27 cellular contexts compared by ENCODE assay signal in genomic region chr3:128269131-128269775, GRCh38.
"Had no signal": no experiment of that assay in that cellular context is flagged by ENCODE, and none has a peak within 500 bp of the region (broad histone marks: within the 10 kb centered on the region; RNA-seq: fewer than 3 reads in every experiment).

No MANE protein-coding gene starts in this region.

- H3K4me3 ChIP-seq: ascending aorta, cardiac muscle cell, esophagus muscularis mucosa, heart left ventricle, left ventricle myocardium inferior, lung, ovary, psoas muscle, right atrium auricular region, testis, transverse colon had no signal

- H3K27ac Mint-ChIP-seq: activated CD4-positive, alpha-beta T cell treated with anti-CD3 and anti-CD28 coated beads for 36 hours; activated naive CD8-positive, alpha-beta T cell treated with anti-CD3 and anti-CD28 coated beads for 36 hours; activated T-helper 2 cell treated with anti-CD3 and anti-CD28 coated beads, Interferon-gamma antibody, Interleukin-2, Interleukin-4, amounts not matched to agents 10 μg/mL and 5 μg/mL and 100 μg/mL, durations not matched to agents 14 hours and 24 hours and 36 hours; brain; T-helper 2 cell treated with Interferon-gamma antibody and Interleukin-4, amounts not matched to agents 5 μg/mL and 100 μg/mL, for 36 hours had no signal

- H3K27me3 Mint-ChIP-seq: activated CD4-positive, alpha-beta T cell treated with anti-CD3 and anti-CD28 coated beads for 36 hours; activated naive CD8-positive, alpha-beta T cell treated with anti-CD3 and anti-CD28 coated beads for 36 hours; brain had no signal

- H3K4me1 ChIP-seq: ascending aorta, foreskin keratinocyte, psoas muscle, testis, transverse colon had no signal

- H3K27me3 ChIP-seq: ascending aorta, cardiac muscle cell, esophagus muscularis mucosa, foreskin keratinocyte, heart left ventricle, neutrophil, ovary, right atrium auricular region, testis, transverse colon had no signal

- FAIRE-seq: islet of Langerhans, urothelium cell line had no signal

- H3K36me3 ChIP-seq: cardiac muscle cell, ovary, transverse colon had no signal

- H3K4me3 Mint-ChIP-seq: activated CD4-positive, alpha-beta T cell treated with anti-CD3 and anti-CD28 coated beads for 36 hours; activated naive CD8-positive, alpha-beta T cell treated with anti-CD3 and anti-CD28 coated beads for 36 hours; brain; nephron; T-helper 2 cell treated with Interferon-gamma antibody and Interleukin-4, amounts not matched to agents 5 μg/mL and 100 μg/mL, for 36 hours had no signal

- H3K27ac ChIP-seq: ascending aorta, cardiac muscle cell, esophagus muscularis mucosa, foreskin keratinocyte, heart left ventricle, left ventricle myocardium inferior, neutrophil, ovary, psoas muscle, right atrium auricular region, testis, transverse colon had no signal

- H3K9me3 Mint-ChIP-seq: activated naive CD8-positive, alpha-beta T cell treated with anti-CD3 and anti-CD28 coated beads for 36 hours; activated T-helper 2 cell treated with anti-CD3 and anti-CD28 coated beads, Interferon-gamma antibody, Interleukin-2, Interleukin-4, amounts not matched to agents 10 μg/mL and 5 μg/mL and 100 μg/mL, durations not matched to agents 14 hours and 24 hours and 36 hours; brain; nephron; T-helper 2 cell treated with Interferon-gamma antibody and Interleukin-4, amounts not matched to agents 5 μg/mL and 100 μg/mL, for 36 hours had no signal

- H3K4me1 Mint-ChIP-seq: activated CD4-positive, alpha-beta T cell treated with anti-CD3 and anti-CD28 coated beads for 36 hours had no signal

- H3K9me3 ChIP-seq: ascending aorta, esophagus muscularis mucosa, heart left ventricle, left ventricle myocardium inferior, neutrophil, ovary, psoas muscle, right atrium auricular region, testis, transverse colon had no signal

- DNase-seq: activated CD4-positive, alpha-beta T cell treated with anti-CD3 and anti-CD28 coated beads for 36 hours; activated CD4-positive, CD25-positive, alpha-beta regulatory T cell; activated naive CD4-positive, alpha-beta T cell treated with Interleukin-2 at 50 U/mL for 16 hours; activated naive CD8-positive, alpha-beta T cell treated with anti-CD3 and anti-CD28 coated beads for 36 hours; cerebellar nuclear complex; cortex of kidney; foreskin keratinocyte; heart left ventricle; left ventricle myocardium inferior; ovary; psoas muscle; stimulated activated naive CD8-positive, alpha-beta T cell treated with anti-CD3 and anti-CD28 coated beads, Interleukin-15, Interleukin-2, amounts not matched to agents 100 U/mL and 50 U/mL, for 24 hours; T-helper 1 cell; testis; transverse colon had no signal

- ATAC-seq: activated CD4-positive, alpha-beta T cell treated with anti-CD3 and anti-CD28 coated beads for 36 hours; foreskin keratinocyte; heart left ventricle; psoas muscle; stimulated activated naive CD8-positive, alpha-beta T cell treated with anti-CD3 and anti-CD28 coated beads, Interleukin-15, Interleukin-2, amounts not matched to agents 100 U/mL and 50 U/mL, for 24 hours had no signal
